Comparison of ENCODE assay signal across 23 cellular contexts in the genomic region with DNA sequence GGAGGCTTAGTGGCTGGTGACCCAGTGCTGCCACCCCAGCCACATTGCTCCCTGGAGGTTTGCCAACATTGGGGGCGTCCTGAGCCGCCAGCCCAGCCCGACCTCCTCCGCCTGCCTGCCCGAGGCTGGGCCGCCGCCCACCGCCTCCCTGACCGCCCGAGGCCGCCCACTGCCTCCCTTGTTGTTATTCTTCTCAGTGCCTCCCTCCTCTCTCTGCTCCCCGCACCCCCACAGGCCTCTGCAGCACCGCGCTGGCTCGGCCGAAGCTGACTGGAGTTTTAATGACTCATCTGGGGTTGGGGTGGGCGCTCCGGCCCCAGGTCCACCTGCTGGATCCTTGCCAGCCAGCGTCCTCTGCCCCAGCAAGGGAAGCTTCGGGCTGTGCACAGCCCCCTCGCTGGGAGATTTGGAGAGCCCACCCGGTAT.
"Had no signal": no experiment of that assay in that cellular context is flagged by ENCODE, and none has a peak within 500 bp of the region (broad histone marks: within the 10 kb centered on the region; RNA-seq: fewer than 3 reads in every experiment).

No MANE protein-coding gene starts in this region.

- ATAC-seq: HepG2 had no signal

- H3K4me3 ChIP-seq: SJSA1, SK-N-MC had no signal

- H3K4me1 ChIP-seq: SJSA1 had no signal

- H3K9ac ChIP-seq: KMS-11 had no signal

- H3K36me3 ChIP-seq: SJSA1 had no signal

- DNase-seq: IMR-90, Kasumi-1, MM.1S, NCI-H1092 treated with DMSO at 0.1 percent for 48 hours, NCI-H1436, NCI-H187, NCI-H2029, NCI-H2081 treated with DMSO at 0.1 percent for 48 hours, NCI-H2171, NCI-H226, NCI-H446, NCI-H510A, NCI-H524 treated with DMSO at 0.1 percent for 48 hours, NCI-H69, NCI-H774, Right ventricle myocardium superior, RPMI8226, SIG-M5 had no signal

- H3K4me2 ChIP-seq: KMS-11 had no signal

- H3K27ac ChIP-seq: KMS-11, SJSA1, SK-N-MC had no signal

- FAIRE-seq: HepG2, RCC 7860 had no signal
